ENCODE assay signal across 23 cellular contexts in the genomic region with DNA sequence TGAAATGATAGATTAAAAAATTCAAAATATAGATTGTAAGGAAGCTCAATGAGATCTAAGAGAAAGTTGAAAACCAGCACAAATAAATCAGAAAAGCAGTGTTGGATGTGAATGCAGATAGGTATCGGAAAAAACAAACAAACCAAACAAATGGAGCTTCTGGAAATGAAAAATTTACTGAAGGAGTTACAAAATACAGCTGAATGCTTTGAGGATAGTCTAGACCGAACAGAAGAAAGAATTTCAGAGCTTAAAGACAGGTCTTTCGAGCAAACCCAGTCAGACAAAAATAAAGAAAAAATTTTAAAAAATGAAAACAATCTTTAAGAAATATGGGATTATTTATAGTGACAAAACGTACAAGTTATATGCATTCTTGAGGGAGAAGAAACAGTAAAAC.
"Had no signal": no experiment of that assay in that cellular context is flagged by ENCODE, and none has a peak within 500 bp of the region (broad histone marks: within the 10 kb centered on the region; RNA-seq: fewer than 3 reads in every experiment).

No MANE protein-coding gene starts in this region.

- H3K27ac ChIP-seq: colonic mucosa, coronary artery, dorsolateral prefrontal cortex, epithelial cell of prostate, esophagus muscularis mucosa, esophagus squamous epithelium, foreskin keratinocyte, gastrocnemius medialis, gastroesophageal sphincter, heart left ventricle, heart right ventricle had no signal

- H3K4me3 ChIP-seq: colonic mucosa, coronary artery, dorsolateral prefrontal cortex, esophagus muscularis mucosa, esophagus squamous epithelium, gastrocnemius medialis, gastroesophageal sphincter, heart left ventricle, heart right ventricle had no signal

- H3K9me3 ChIP-seq: colonic mucosa, esophagus squamous epithelium, gastrocnemius medialis had no signal

- H3K36me3 ChIP-seq: colonic mucosa, esophagus muscularis mucosa, esophagus squamous epithelium, gastrocnemius medialis, gastroesophageal sphincter, heart left ventricle, heart right ventricle had no signal

- FAIRE-seq: endometrium, endothelial cell of umbilical vein, frontal cortex had no signal

- DNase-seq: colonic mucosa; cortex of kidney; dorsolateral prefrontal cortex; effector CD4-positive, alpha-beta T cell; effector CD8-positive, alpha-beta T cell; effector memory CD4-positive, alpha-beta T cell; effector memory CD8-positive, alpha-beta T cell; esophagus squamous epithelium; foreskin fibroblast; foreskin keratinocyte; foreskin melanocyte; gastrocnemius medialis; glutamatergic neuron; head of caudate nucleus; heart left ventricle; heart right ventricle had no signal

- ATAC-seq: effector memory CD8-positive, alpha-beta T cell; gastrocnemius medialis; heart left ventricle; heart right ventricle had no signal

- H3K27me3 ChIP-seq: colonic mucosa, dorsolateral prefrontal cortex, esophagus muscularis mucosa, esophagus squamous epithelium, foreskin keratinocyte, gastrocnemius medialis, gastroesophageal sphincter, heart left ventricle, heart right ventricle had no signal

- H3K4me1 ChIP-seq: colonic mucosa, esophagus muscularis mucosa, esophagus squamous epithelium, gastrocnemius medialis, gastroesophageal sphincter, heart left ventricle, heart right ventricle had no signal
